In genomic region chr10:107913317-107914294, GRCh38 we compare ENCODE assay signal across 19 cellular contexts.
DNase-seq lines count a peak whose midpoint lies in the region; ATAC-seq and TF ChIP-seq lines count a peak whose summit lies in the region.
"Had no signal": no experiment of that assay in that cellular context is flagged by ENCODE, and none has a peak within 500 bp of the region (broad histone marks: within the 10 kb centered on the region; RNA-seq: fewer than 3 reads in every experiment).

No MANE protein-coding gene starts in this region.

- H3K27me3 Mint-ChIP-seq in endothelial cell (ENCODE audit: unreplicated experiment) (peaks cover 9% of the 10 kb centered on the region), nephron (ENCODE audit: low read depth) (peaks cover 68% of the 10 kb centered on the region)

- H3K27ac ChIP-seq in right cardiac atrium (ENCODE audit: low read length), result no peak overlapping the region
- no peak overlapping the region for H3K27ac ChIP-seq in spleen
- H3K27ac ChIP-seq: PC-9, right lobe of liver had no signal

- H3K9me3 Mint-ChIP-seq in endothelial cell (ENCODE audit: unreplicated experiment) (no peaks in the 10 kb centered on the region), nephron (peaks cover 2% of the 10 kb centered on the region)

- TF ChIP-seq CTCF in endothelial cell (IDR thresholded peaks at IDR 0.05; ENCODE audit: unreplicated experiment), result no peak
- TF ChIP-seq CTCF in nephron (IDR thresholded peaks at IDR 0.05; ENCODE audit: unreplicated experiment in 3 of 3), result no peak
- no peak for TF ChIP-seq CTCF in mucosa of descending colon (IDR thresholded peaks at IDR 0.05)
- no peak for TF ChIP-seq CTCF in spleen (IDR thresholded peaks at IDR 0.05 in 8 of 11, conservative IDR thresholded peaks at IDR 0.05 in 3 of 11)

- 29% methylated on average over 6 of the region's 6 CpGs for WGBS in right cardiac atrium
- 17 to 29% (median 20%) methylated on average over 6 of the region's 6 CpGs for WGBS in spleen, 5 donors

- no peaks in the 10 kb centered on the region for H3K4me1 ChIP-seq in right cardiac atrium (ENCODE audit: control insufficient read depth, insufficient read depth, low read length)
- H3K4me1 ChIP-seq in mucosa of descending colon (ENCODE audit: low read depth), result peaks cover 4% of the 10 kb centered on the region
- peaks cover 0 to 8% (median 0%) of the 10 kb centered on the region in 6 donors for H3K4me1 ChIP-seq in spleen
- H3K4me1 ChIP-seq: right lobe of liver had no signal

- H3K27ac Mint-ChIP-seq in endothelial cell (ENCODE audit: unreplicated experiment) (no peak overlapping the region), nephron (peak overlapping the region in 1 of 3 experiments; percentile 2)
- H3K27ac Mint-ChIP-seq: activated CD4-positive, alpha-beta memory T cell treated with anti-CD3 and anti-CD28 coated beads, Interleukin-2, amount 10 ng/mL, durations not matched to agents 7 days and 5 days; activated T-cell treated with anti-CD3 and anti-CD28 coated beads, Interleukin-2, amount 50 U/mL, for 72 hours; CD8-positive, alpha-beta T cell; IgD-negative memory B cell; naive thymus-derived CD4-positive, alpha-beta T cell had no signal

- H3K4me1 Mint-ChIP-seq in endothelial cell (ENCODE audit: unreplicated experiment), result peaks cover 7% of the 10 kb centered on the region
- peaks cover 15% of the 10 kb centered on the region for H3K4me1 Mint-ChIP-seq in nephron
- H3K4me1 Mint-ChIP-seq: activated CD4-positive, alpha-beta memory T cell treated with anti-CD3 and anti-CD28 coated beads, Interleukin-2, amount 10 ng/mL, durations not matched to agents 7 days and 5 days; naive thymus-derived CD4-positive, alpha-beta T cell had no signal

- H3K4me3 ChIP-seq in right cardiac atrium (ENCODE audit: low read length) (peak overlapping the region; percentile 8), mucosa of descending colon (no peak overlapping the region), spleen (peak overlapping the region in 2 of 8 donors; percentile 33 to 56)
- H3K4me3 ChIP-seq: PC-9, right lobe of liver had no signal

- H3K36me3 ChIP-seq in mucosa of descending colon (ENCODE audit: low read depth) (no peaks in the 10 kb centered on the region), spleen (no peaks in the 10 kb centered on the region)
- H3K36me3 ChIP-seq: right lobe of liver had no signal

- no peak for TF ChIP-seq POLR2A in spleen (IDR thresholded peaks at IDR 0.05)

- intact Hi-C loops in right cardiac atrium (cut with DNase I), result no loop called here
- intact Hi-C loops in cardiac septum (cut with DNase I), result no loop called here
- intact Hi-C loops in mucosa of descending colon (cut with DNase I, micrococcal nuclease), result no loop called here
- intact Hi-C loops in spleen (cut with DNase I; ENCODE audit: low total_unique reads), result no loop called here

- H3K9me3 ChIP-seq in right cardiac atrium (ENCODE audit: control insufficient read depth, low read length), result peaks cover 3% of the 10 kb centered on the region
- no peaks in the 10 kb centered on the region for H3K9me3 ChIP-seq in mucosa of descending colon
- H3K9me3 ChIP-seq in spleen, result peaks cover 0 to 18% (median 5%) of the 10 kb centered on the region in 8 donors
- H3K9me3 ChIP-seq: right lobe of liver had no signal

- no peaks in the 10 kb centered on the region for H3K27me3 ChIP-seq in right cardiac atrium (ENCODE audit: control insufficient read depth, insufficient read depth)
- H3K27me3 ChIP-seq in spleen (replicated peaks in 1 of 7), result peaks cover 0 to 26% (median 13%) of the 10 kb centered on the region in 7 donors

- ATAC-seq in right cardiac atrium (no peak), mucosa of descending colon (no peak)
- ATAC-seq: activated T-cell treated with anti-CD3 and anti-CD28 coated beads, Interleukin-2, amount 50 U/mL, for 72 hours; CD8-positive, alpha-beta T cell; esophagus mucosa; HCT116; left ventricle myocardium superior; naive thymus-derived CD4-positive, alpha-beta T cell; right lobe of liver had no signal

- peak overlapping the region; percentile 40 for H3K4me3 Mint-ChIP-seq in endothelial cell (ENCODE audit: unreplicated experiment)
- H3K4me3 Mint-ChIP-seq in nephron, result peak overlapping the region; percentile 77 to 79 (median 78)
- H3K4me3 Mint-ChIP-seq: activated CD4-positive, alpha-beta memory T cell treated with anti-CD3 and anti-CD28 coated beads, Interleukin-2, amount 10 ng/mL, durations not matched to agents 7 days and 5 days; activated T-cell treated with anti-CD3 and anti-CD28 coated beads, Interleukin-2, amount 50 U/mL, for 72 hours; CD8-positive, alpha-beta T cell; naive thymus-derived CD4-positive, alpha-beta T cell had no signal

- H3K36me3 Mint-ChIP-seq in endothelial cell (ENCODE audit: low read depth, unreplicated experiment) (no peaks in the 10 kb centered on the region), nephron (ENCODE audit: low read depth) (no peaks in the 10 kb centered on the region)
- H3K36me3 Mint-ChIP-seq: CD8-positive, alpha-beta T cell; IgD-negative memory B cell had no signal

- DNase-seq in right cardiac atrium (no peak), cardiac septum (ENCODE audit: low spot score) (no peak), endothelial cell (ENCODE audit: low spot score) (no peak), glomerular visceral epithelial cell (ENCODE audit: extremely low spot score) (no peak), NCI-H2029 treated with DMSO at 0.1 percent for 48 hours (lab: John Stamatoyannopoulos, UW) (no peak), mucosa of descending colon (no peak), spleen (no peak)
- DNase-seq: activated CD4-positive, alpha-beta memory T cell treated with anti-CD3 and anti-CD28 coated beads, Interleukin-2, amount 10 ng/mL, durations not matched to agents 7 days and 5 days; activated T-cell treated with anti-CD3 and anti-CD28 coated beads, Interleukin-2, amount 50 U/mL, for 72 hours; CD8-positive, alpha-beta T cell; left ventricle myocardium superior; naive thymus-derived CD4-positive, alpha-beta T cell; PC-9; right lobe of liver; stimulated activated CD4-positive, alpha-beta T cell treated with anti-CD3 and anti-CD28 coated beads, Interleukin-2, amount 100 ng/mL, for 48 hours had no signal
